ENCODE assay signal across 30 cellular contexts in genomic region chr7:124364283-124364682, GRCh38.
"Had no signal": no experiment of that assay in that cellular context is flagged by ENCODE, and none has a peak within 500 bp of the region (broad histone marks: within the 10 kb centered on the region; RNA-seq: fewer than 3 reads in every experiment).

No MANE protein-coding gene starts in this region.

- H3K27me3 ChIP-seq: hepatocyte, pancreas, right atrium auricular region, spleen, testis, vagina had no signal

- H3K4me1 ChIP-seq: lower lobe of right lung, pancreas, psoas muscle, right atrium auricular region, spleen, testis, vagina had no signal

- H3K79me2 ChIP-seq: hepatocyte had no signal

- H3K9me3 ChIP-seq: lower lobe of right lung, mucosa of descending colon, pancreas, testis, vagina had no signal

- H2AFZ ChIP-seq: hepatocyte had no signal

- H3K4me3 ChIP-seq: hepatocyte, lower lobe of right lung, mucosa of descending colon, pancreas, psoas muscle, right atrium auricular region, spleen, testis, vagina had no signal

- H3K36me3 ChIP-seq: lower lobe of right lung, pancreas, right atrium auricular region, spleen, vagina had no signal

- DNase-seq: activated B cell treated with CpG ODN at 0.5 μM for 24 hours; activated CD4-positive, alpha-beta T cell treated with anti-CD3 and anti-CD28 coated beads for 36 hours; activated CD4-positive, alpha-beta T cell treated with anti-CD3 and anti-CD28 coated beads, Interleukin-2, amount 50 U/mL, for 4 hours; activated CD8-positive, alpha-beta memory T cell treated with anti-CD3 and anti-CD28 coated beads for 24 hours; activated CD8-positive, alpha-beta memory T cell treated with anti-CD3 and anti-CD28 coated beads, Interleukin-2, amount 50 U/mL, for 4 hours; activated naive CD4-positive, alpha-beta T cell treated with Interleukin-2 at 50 U/mL for 16 hours; activated naive CD8-positive, alpha-beta T cell treated with anti-CD3 and anti-CD28 coated beads for 36 hours; activated T-cell treated with anti-CD3 and anti-CD28 coated beads, Interleukin-2, amount 50 U/mL, for 24 hours; central memory CD4-positive, alpha-beta T cell; effector memory CD4-positive, alpha-beta T cell; foreskin melanocyte; immature natural killer cell; lower lobe of right lung; mesendoderm; mucosa of descending colon; nephron progenitor cell; pancreas; psoas muscle; spleen; stimulated activated CD4-positive, alpha-beta T cell treated with anti-CD3 and anti-CD28 coated beads, Interleukin-4, amount 100 ng/mL, for 1 hour; stimulated activated naive CD4-positive, alpha-beta T cell; testis had no signal

- H3K27ac ChIP-seq: hepatocyte, lower lobe of right lung, pancreas, psoas muscle, right atrium auricular region, spleen, testis, vagina had no signal

- H3K4me2 ChIP-seq: hepatocyte had no signal

- ATAC-seq: activated CD4-positive, alpha-beta T cell treated with anti-CD3 and anti-CD28 coated beads for 36 hours; esophagus mucosa; left lobe of liver; lower lobe of right lung; mucosa of descending colon; pancreas; psoas muscle had no signal

- FAIRE-seq: astrocyte, colon, endothelial cell of umbilical vein, pancreas had no signal
